In genomic region chr10:127014671-127015070, GRCh38 we compare ENCODE assay signal across 29 cellular contexts.
"Had no signal": no experiment of that assay in that cellular context is flagged by ENCODE, and none has a peak within 500 bp of the region (broad histone marks: within the 10 kb centered on the region; RNA-seq: fewer than 3 reads in every experiment).

No MANE protein-coding gene starts in this region.

- ATAC-seq: naive thymus-derived CD8-positive, alpha-beta T cell; natural killer cell treated with Interleukin-12 subunit alpha and Interleukin-12 subunit beta and Interleukin-15 and Interleukin-18, amount 100 ng/mL, for 72 hours; psoas muscle; right cardiac atrium; right lobe of liver; stimulated activated effector memory CD8-positive, alpha-beta T cell treated with anti-CD3 and anti-CD28 coated beads, Interleukin-12 subunit alpha, Interleukin-12 subunit beta, amount 100 ng/mL, for 72 hours; stimulated activated naive B cell treated with anti-CD40 and anti-IgM and Interleukin-4, amounts not matched to agents 10 μg/mL and 1 μg/mL and 100 μg/mL, for 72 hours; upper lobe of right lung had no signal

- H3K4me2 ChIP-seq: neural progenitor cell had no signal

- H3K9me3 Mint-ChIP-seq: naive thymus-derived CD8-positive, alpha-beta T cell; natural killer cell treated with Interleukin-12 subunit alpha and Interleukin-12 subunit beta and Interleukin-15 and Interleukin-18, amount 100 ng/mL, for 72 hours; nephron progenitor cell; neural progenitor cell; stimulated activated effector memory CD8-positive, alpha-beta T cell treated with anti-CD3 and anti-CD28 coated beads, Interleukin-12 subunit alpha, Interleukin-12 subunit beta, amount 100 ng/mL, for 72 hours; stimulated activated naive B cell treated with anti-CD40 and anti-IgM and Interleukin-4, amounts not matched to agents 10 μg/mL and 1 μg/mL and 100 μg/mL, for 72 hours; stimulated activated naive CD8-positive, alpha-beta T cell treated with anti-CD3 and anti-CD28 coated beads, Interleukin-15, Interleukin-2, amounts not matched to agents 100 ng/mL and 50 ng/mL, for 24 hours; type B pancreatic cell had no signal

- H3K9me3 ChIP-seq: ovary, psoas muscle, right lobe of liver, sigmoid colon, stomach, thoracic aorta, thyroid gland, tibial nerve, upper lobe of right lung, uterus had no signal

- H3K27ac Mint-ChIP-seq: naive thymus-derived CD8-positive, alpha-beta T cell; natural killer cell treated with Interleukin-12 subunit alpha and Interleukin-12 subunit beta and Interleukin-15 and Interleukin-18, amount 100 ng/mL, for 72 hours; nephron progenitor cell; neural progenitor cell; progenitor cell of endocrine pancreas; stimulated activated effector memory CD8-positive, alpha-beta T cell treated with anti-CD3 and anti-CD28 coated beads, Interleukin-12 subunit alpha, Interleukin-12 subunit beta, amount 100 ng/mL, for 72 hours; stimulated activated naive B cell treated with anti-CD40 and anti-IgM and Interleukin-4, amounts not matched to agents 10 μg/mL and 1 μg/mL and 100 μg/mL, for 72 hours; stimulated activated naive CD8-positive, alpha-beta T cell treated with anti-CD3 and anti-CD28 coated beads, Interleukin-15, Interleukin-2, amounts not matched to agents 100 ng/mL and 50 ng/mL, for 24 hours; type B pancreatic cell had no signal

- H3K36me3 Mint-ChIP-seq: naive thymus-derived CD8-positive, alpha-beta T cell; natural killer cell treated with Interleukin-12 subunit alpha and Interleukin-12 subunit beta and Interleukin-15 and Interleukin-18, amount 100 ng/mL, for 72 hours; stimulated activated effector memory CD8-positive, alpha-beta T cell treated with anti-CD3 and anti-CD28 coated beads, Interleukin-12 subunit alpha, Interleukin-12 subunit beta, amount 100 ng/mL, for 72 hours; stimulated activated naive B cell treated with anti-CD40 and anti-IgM and Interleukin-4, amounts not matched to agents 10 μg/mL and 1 μg/mL and 100 μg/mL, for 72 hours had no signal

- H3K4me3 ChIP-seq: neural progenitor cell, ovary, psoas muscle, right lobe of liver, sigmoid colon, stomach, thoracic aorta, thyroid gland, tibial nerve, upper lobe of right lung, uterus had no signal

- H3K36me3 ChIP-seq: neural progenitor cell, ovary, right lobe of liver, thyroid gland, uterus had no signal

- H3K27me3 ChIP-seq: neural progenitor cell, ovary, right lobe of liver, sigmoid colon, stomach, thyroid gland, tibial nerve, upper lobe of right lung, uterus had no signal

- DNase-seq: naive thymus-derived CD8-positive, alpha-beta T cell; nephron progenitor cell; occipital lobe; ovary; posterior cingulate gyrus; psoas muscle; right cardiac atrium; right lobe of liver; sigmoid colon; small intestine; stimulated activated CD4-positive, alpha-beta T cell treated with anti-CD3 and anti-CD28 coated beads, Interleukin-15, amount 100 ng/mL, for 24 hours; stimulated activated CD4-positive, alpha-beta T cell treated with anti-CD3 and anti-CD28 coated beads, Interleukin-2, amount 100 ng/mL, for 24 hours; stimulated activated CD4-positive, alpha-beta T cell treated with anti-CD3 and anti-CD28 coated beads, Interleukin-2, amount 100 ng/mL, for 48 hours; stimulated activated CD4-positive, alpha-beta T cell treated with anti-CD3 and anti-CD28 coated beads, Interleukin-4, amount 100 ng/mL, for 24 hours; stimulated activated naive B cell treated with anti-CD40 and anti-IgM and Interleukin-4, amounts not matched to agents 10 μg/mL and 1 μg/mL and 100 μg/mL, for 72 hours; stimulated activated naive CD4-positive, alpha-beta T cell treated with Interleukin-2 at 50 U/mL for 16 hours; stomach; thyroid gland; upper lobe of right lung; uterus had no signal

- H3K79me2 ChIP-seq: parathyroid adenoma had no signal

- H3K27me3 Mint-ChIP-seq: progenitor cell of endocrine pancreas; stimulated activated naive B cell treated with anti-CD40 and anti-IgM and Interleukin-4, amounts not matched to agents 10 μg/mL and 1 μg/mL and 100 μg/mL, for 72 hours; stimulated activated naive CD8-positive, alpha-beta T cell treated with anti-CD3 and anti-CD28 coated beads, Interleukin-15, Interleukin-2, amounts not matched to agents 100 ng/mL and 50 ng/mL, for 24 hours; type B pancreatic cell had no signal

- H3K27ac ChIP-seq: neural progenitor cell, ovary, parathyroid adenoma, psoas muscle, right lobe of liver, sigmoid colon, thoracic aorta, upper lobe of right lung, uterus had no signal

- H3K4me3 Mint-ChIP-seq: naive thymus-derived CD8-positive, alpha-beta T cell; natural killer cell treated with Interleukin-12 subunit alpha and Interleukin-12 subunit beta and Interleukin-15 and Interleukin-18, amount 100 ng/mL, for 72 hours; nephron progenitor cell; neural progenitor cell; stimulated activated effector memory CD8-positive, alpha-beta T cell treated with anti-CD3 and anti-CD28 coated beads, Interleukin-12 subunit alpha, Interleukin-12 subunit beta, amount 100 ng/mL, for 72 hours; stimulated activated naive B cell treated with anti-CD40 and anti-IgM and Interleukin-4, amounts not matched to agents 10 μg/mL and 1 μg/mL and 100 μg/mL, for 72 hours; stimulated activated naive CD8-positive, alpha-beta T cell treated with anti-CD3 and anti-CD28 coated beads, Interleukin-15, Interleukin-2, amounts not matched to agents 100 ng/mL and 50 ng/mL, for 24 hours; type B pancreatic cell had no signal

- H2AFZ ChIP-seq: neural progenitor cell, parathyroid adenoma had no signal

- H3K4me1 ChIP-seq: psoas muscle, tibial nerve, uterus had no signal

- H3K4me1 Mint-ChIP-seq: stimulated activated effector memory CD8-positive, alpha-beta T cell treated with anti-CD3 and anti-CD28 coated beads, Interleukin-12 subunit alpha, Interleukin-12 subunit beta, amount 100 ng/mL, for 72 hours; stimulated activated naive B cell treated with anti-CD40 and anti-IgM and Interleukin-4, amounts not matched to agents 10 μg/mL and 1 μg/mL and 100 μg/mL, for 72 hours had no signal
